ENCODE assay signal across 8 cellular contexts in the genomic region with DNA sequence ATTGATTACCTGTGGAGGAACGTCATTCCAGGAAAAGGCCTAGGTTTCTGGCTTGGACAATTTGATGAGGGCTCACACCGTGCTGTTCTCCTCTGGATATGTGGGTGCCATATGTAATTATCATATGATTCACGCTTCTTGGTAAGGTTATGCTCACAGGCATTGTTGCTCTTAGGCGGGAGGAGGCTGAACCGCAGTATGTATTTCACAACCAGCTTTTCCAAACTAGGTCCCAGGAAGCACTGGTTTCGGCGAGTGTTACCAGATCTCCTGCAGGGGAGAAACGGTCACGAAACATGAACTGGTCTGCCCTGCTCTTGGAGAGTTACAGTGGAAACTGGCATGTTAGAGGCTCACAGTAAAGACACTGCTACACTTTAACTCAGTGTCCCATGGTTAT. TPM values are rescaled to one million over a fixed set of nuclear protein-coding genes. Genes with fewer than 3 reads are reported as not detected.
DNase-seq lines count a peak whose midpoint lies in the region; ATAC-seq and TF ChIP-seq lines count a peak whose summit lies in the region.

No MANE protein-coding gene starts in this region.

- BruUV-seq in mammary epithelial cell (replicated peaks; lab: Mats Ljungman, UMichigan) = no TSS peak

- no peak for TF ChIP-seq EP300 in upper lobe of left lung (IDR thresholded peaks at IDR 0.05)

- H2AFZ ChIP-seq in mammary epithelial cell (ENCODE audit: low read depth, low read length) = peak overlapping the region; percentile 76

- peaks cover 19% of the 10 kb centered on the region for H3K4me1 ChIP-seq in mammary epithelial cell (ENCODE audit: insufficient read depth, low read length)
- H3K4me1 ChIP-seq in upper lobe of left lung = peaks cover 8 to 25% (median 13%) of the 10 kb centered on the region in 4 donors
- no peaks in the 10 kb centered on the region for H3K4me1 ChIP-seq in colonic mucosa

- intact Hi-C loops in mammary epithelial cell (cut with micrococcal nuclease) (loop anchor here (1.0 to 5.0 kb wide), 2 partner anchors 45 to 571 kb away; no protein-coding TSS in a partner anchor), colonic mucosa (cut with DNase I) (loop anchor here (10.0 kb wide), 2 partner anchors 86 to 136 kb away; no protein-coding TSS in a partner anchor)

- H4K20me1 ChIP-seq in mammary epithelial cell (ENCODE audit: insufficient read depth, low read length) = no peaks in the 10 kb centered on the region

- CTCF ChIA-PET in activated naive CD4-positive, alpha-beta T cell treated with anti-CD3 and anti-CD28 coated beads, Interleukin-2, amount 10 ng/mL, durations not matched to agents 7 days and 5 days (lab: Charles Lee) = interaction anchor here (0.6 to 3.1 kb wide), 29 partner anchors 8 to 362 kb away, joined by 3 to 37 read pairs (median 4); no protein-coding TSS in a partner anchor
- CTCF ChIA-PET in mammary epithelial cell (lab: Charles Lee; ENCODE audit: low non-redundant PET) = interaction anchor here (0.5 to 1.1 kb wide), 10 partner anchors 23 to 708 kb away, joined by 3 to 17 read pairs (median 6); no protein-coding TSS in a partner anchor

- peaks cover 3% of the 10 kb centered on the region for H3K27me3 Mint-ChIP-seq in activated naive CD4-positive, alpha-beta T cell treated with anti-CD3 and anti-CD28 coated beads, Interleukin-2, amount 10 ng/mL, durations not matched to agents 7 days and 5 days
- H3K27me3 Mint-ChIP-seq in memory B cell = no peaks in the 10 kb centered on the region

- H3K27me3 ChIP-seq in mammary epithelial cell (ENCODE audit: insufficient read depth, low read length) (no peaks in the 10 kb centered on the region), upper lobe of left lung (no peaks in the 10 kb centered on the region), colonic mucosa (no peaks in the 10 kb centered on the region)

- dilution Hi-C loops in mammary epithelial cell (cut with HindIII; ENCODE audit: low sequenced_read_pairs) = no loop called here

- no peak for TF ChIP-seq POLR2A in upper lobe of left lung (IDR thresholded peaks at IDR 0.05)

- ATAC-seq in memory B cell (ENCODE audit: low read depth) (no peak), upper lobe of left lung (ENCODE audit: low FRiP score in 2 of 2) (no peak), GM18868 (IDR thresholded peaks at IDR 0.05; ENCODE audit: unreplicated experiment) (no peak)

- no peaks in the 10 kb centered on the region for H3K9me3 Mint-ChIP-seq in activated naive CD4-positive, alpha-beta T cell treated with anti-CD3 and anti-CD28 coated beads, Interleukin-2, amount 10 ng/mL, durations not matched to agents 7 days and 5 days
- H3K9me3 Mint-ChIP-seq in memory B cell = no peaks in the 10 kb centered on the region

- H3K4me2 ChIP-seq in mammary epithelial cell (ENCODE audit: insufficient read depth, low read depth, low read length) = peak overlapping the region; percentile 75

- H3K36me3 Mint-ChIP-seq in activated naive CD4-positive, alpha-beta T cell treated with anti-CD3 and anti-CD28 coated beads, Interleukin-2, amount 10 ng/mL, durations not matched to agents 7 days and 5 days = peaks cover 11% of the 10 kb centered on the region
- peaks cover 2% of the 10 kb centered on the region for H3K36me3 Mint-ChIP-seq in memory B cell

- in situ Hi-C loops in mammary epithelial cell (cut with MboI; ENCODE audit: low sequenced_read_pairs in 2 of 2) = no loop called here

- WGBS in mammary epithelial cell (ENCODE audit: low coverage, missing lambda C conversion rate) = 72% methylated on average over 8 of the region's 9 CpGs
- 73 to 74% methylated on average over 9 of the region's 9 CpGs for WGBS in upper lobe of left lung, 2 donors

- H3K27ac ChIP-seq in mammary epithelial cell (ENCODE audit: insufficient read depth, low read depth, low read length) = peak overlapping the region; percentile 87
- peak overlapping the region; percentile 54 to 84 (median 70) for H3K27ac ChIP-seq in upper lobe of left lung
- no peak overlapping the region for H3K27ac ChIP-seq in colonic mucosa

- H3K9ac ChIP-seq in mammary epithelial cell (ENCODE audit: insufficient read depth, low read length) = peak overlapping the region; percentile 56
- H3K9ac ChIP-seq in colonic mucosa (ENCODE audit: low read depth in 2 of 2, low read length in 2 of 2) = peak overlapping the region in 1 of 2 donors; percentile 51

- peak in 1 of 2 donors; percentile 12 for TF ChIP-seq CTCF in mammary epithelial cell (conservative IDR thresholded peaks at IDR 0.05 in 1 of 2, IDR thresholded peaks at IDR 0.05 in 1 of 2; ENCODE audit: extremely low read depth in 1 of 2, insufficient read depth in 1 of 2, low read depth in 1 of 2, low read length in 2 of 2)
- TF ChIP-seq CTCF in upper lobe of left lung (IDR thresholded peaks at IDR 0.05) = no peak
- no peak for TF ChIP-seq CTCF in colonic mucosa (IDR thresholded peaks at IDR 0.05)

- H3K9me3 ChIP-seq in mammary epithelial cell (replicated peaks; ENCODE audit: insufficient read depth, low read length) (no peaks in the 10 kb centered on the region), upper lobe of left lung (no peaks in the 10 kb centered on the region), colonic mucosa (no peaks in the 10 kb centered on the region)

- H3K36me3 ChIP-seq in mammary epithelial cell (ENCODE audit: insufficient read depth, low read length) (no peaks in the 10 kb centered on the region), upper lobe of left lung (no peaks in the 10 kb centered on the region), colonic mucosa (no peaks in the 10 kb centered on the region)

- H3K4me1 Mint-ChIP-seq in activated naive CD4-positive, alpha-beta T cell treated with anti-CD3 and anti-CD28 coated beads, Interleukin-2, amount 10 ng/mL, durations not matched to agents 7 days and 5 days = peaks cover 25% of the 10 kb centered on the region
- peaks cover 21% of the 10 kb centered on the region for H3K4me1 Mint-ChIP-seq in memory B cell

- H3K4me3 Mint-ChIP-seq in activated naive CD4-positive, alpha-beta T cell treated with anti-CD3 and anti-CD28 coated beads, Interleukin-2, amount 10 ng/mL, durations not matched to agents 7 days and 5 days = peak overlapping the region; percentile 66
- H3K4me3 Mint-ChIP-seq in memory B cell = peak overlapping the region; percentile 85

- H3K79me2 ChIP-seq in mammary epithelial cell (ENCODE audit: insufficient read depth, low read length) = no peaks in the 10 kb centered on the region

- DNase-seq in activated naive CD4-positive, alpha-beta T cell treated with anti-CD3 and anti-CD28 coated beads, Interleukin-2, amount 10 ng/mL, durations not matched to agents 7 days and 5 days = no peak
- DNase-seq in activated naive CD4-positive, alpha-beta T cell treated with Interleukin-2 at 50 U/mL for 16 hours = no peak
- peak; percentile 83 for DNase-seq in mammary epithelial cell
- no peak for DNase-seq in memory B cell (ENCODE audit: low spot score in 2 of 2)
- DNase-seq in upper lobe of left lung = peak in 1 of 2 donors; percentile 24
- DNase-seq in ureter (ENCODE audit: low spot score) = no peak
- DNase-seq in colonic mucosa = no peak

- peak overlapping the region; percentile 50 for H3K27ac Mint-ChIP-seq in activated naive CD4-positive, alpha-beta T cell treated with anti-CD3 and anti-CD28 coated beads, Interleukin-2, amount 10 ng/mL, durations not matched to agents 7 days and 5 days
- H3K27ac Mint-ChIP-seq in memory B cell = peak overlapping the region; percentile 56

- peak overlapping the region in 2 of 3 experiments; percentile 35 to 45 for H3K4me3 ChIP-seq in mammary epithelial cell (replicated peaks in 1 of 3; ENCODE audit: insufficient read depth in 1 of 3, low read depth in 2 of 3, low read length in 3 of 3)
- peak overlapping the region in 3 of 4 donors; percentile 43 to 55 (median 51) for H3K4me3 ChIP-seq in upper lobe of left lung
- H3K4me3 ChIP-seq in colonic mucosa = no peak overlapping the region

RNA-seq across cellular contexts. Expression of a gene that starts 0.8 kb away (rescaled TPM):
- total RNA-seq in mammary epithelial cell = 1 to 10 TPM; 4.4 to 7.3 TPM
- polyA plus RNA-seq in mammary epithelial cell = 6.6 TPM
- polyA minus RNA-seq in mammary epithelial cell = 0.52 TPM
- total RNA-seq in upper lobe of left lung = 10 to 100 TPM; 11.7 to 23.3 (median 15.4) TPM
- total RNA-seq in ureter = 10.7 TPM
- total RNA-seq in colonic mucosa = 1 to 10 TPM; 3.2 to 3.9 TPM
